ENCODE assay signal across 12 cellular contexts in the genomic region with DNA sequence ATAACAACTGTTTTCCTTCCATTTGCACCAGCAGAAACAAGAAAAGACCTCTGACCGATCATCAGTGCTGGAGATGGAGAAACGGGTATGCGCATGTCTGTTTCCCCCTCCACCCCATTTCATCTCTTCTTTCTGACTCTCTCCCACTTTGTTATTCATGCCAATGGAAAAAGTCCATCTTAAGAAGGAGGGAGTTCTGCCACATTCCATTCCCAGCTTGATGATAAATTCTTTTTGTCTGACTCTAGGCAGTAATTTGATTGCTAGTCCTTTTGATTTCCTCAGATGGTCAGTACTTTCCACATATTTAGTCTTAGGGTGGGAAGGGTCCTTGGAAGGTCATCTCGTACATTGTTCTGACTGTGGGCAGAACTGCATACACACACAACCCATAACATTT.
DNase-seq lines count a peak whose midpoint lies in the region; ATAC-seq and TF ChIP-seq lines count a peak whose summit lies in the region.
"Had no signal": no experiment of that assay in that cellular context is flagged by ENCODE, and none has a peak within 500 bp of the region (broad histone marks: within the 10 kb centered on the region; RNA-seq: fewer than 3 reads in every experiment).

No MANE protein-coding gene starts in this region.

- no peak for TF ChIP-seq CTCF in stomach (IDR thresholded peaks at IDR 0.05)

- ATAC-seq in GM18519 (IDR thresholded peaks at IDR 0.05; ENCODE audit: low FRiP score, unreplicated experiment) (no peak), HG02884 (IDR thresholded peaks at IDR 0.05; ENCODE audit: unreplicated experiment) (no peak)
- ATAC-seq: naive thymus-derived CD8-positive, alpha-beta T cell had no signal

- H3K36me3 ChIP-seq in HUES48 (ENCODE audit: control insufficient read depth, insufficient read depth, low read length): peaks cover 2% of the 10 kb centered on the region
- H3K36me3 ChIP-seq in stomach: peaks cover 18 to 94% (median 78%) of the 10 kb centered on the region in 4 donors

- peak overlapping the region; percentile 28; the same call in 1 of the 2 replicates for H3K9ac ChIP-seq in HUES48 (ENCODE audit: low read depth, low read length)

- DNase-seq in astrocyte of the hippocampus (ENCODE audit: low read depth, low spot score) (peak; percentile 77), iris pigment epithelial cell (ENCODE audit: low read depth) (peak; percentile 69), stomach (no peak), hepatic stellate cell (ENCODE audit: low spot score) (no peak)
- DNase-seq in activated CD4-positive, alpha-beta T cell treated with anti-CD3 and anti-CD28 coated beads for 48 hours: no peak
- DNase-seq: COR-L47; naive thymus-derived CD8-positive, alpha-beta T cell; stimulated activated CD4-positive, alpha-beta T cell treated with anti-CD3 and anti-CD28 coated beads, Interleukin-4, amount 100 ng/mL, for 1 hour; T-helper 9 cell had no signal

- intact Hi-C loops in stomach (cut with DNase I; ENCODE audit: low total_unique reads): no loop called here

- H3K4me1 ChIP-seq in HUES48 (ENCODE audit: control insufficient read depth, insufficient read depth, low read length) (peaks cover 43% of the 10 kb centered on the region), stomach (peaks cover 5 to 89% (median 45%) of the 10 kb centered on the region in 4 donors)

- H3K4me3 ChIP-seq in HUES48 (ENCODE audit: low read depth, low read length) (peak overlapping the region; percentile 48), stomach (no peak overlapping the region)

- WGBS in stomach, 5 donors: 67 to 87% (median 74%) methylated on average over 4 of the region's 4 CpGs

- no peak for TF ChIP-seq POLR2A in stomach (IDR thresholded peaks at IDR 0.05)

- no peaks in the 10 kb centered on the region for H3K27me3 ChIP-seq in HUES48 (ENCODE audit: control insufficient read depth, insufficient read depth, low read length)
- H3K27me3 ChIP-seq in stomach: no peaks in the 10 kb centered on the region

- H3K9me3 ChIP-seq in HUES48 (ENCODE audit: control insufficient read depth, insufficient read depth, low read length) (no peaks in the 10 kb centered on the region), stomach (no peaks in the 10 kb centered on the region)

- TF ChIP-seq EP300 in stomach (IDR thresholded peaks at IDR 0.05): no peak

- H3K27ac ChIP-seq in HUES48 (ENCODE audit: low read depth, low read length) (peak overlapping the region; percentile 94), stomach (peak overlapping the region in 4 of 5 donors; percentile 38 to 74 (median 56))

Comparison
In these comparisons a context has a peak if more than half of its experiments do, and no peak if none do; other contexts are left out.
1. DNase-seq: peak in astrocyte of the hippocampus (single experiment) and iris pigment epithelial cell (single experiment); none in stomach (single experiment), activated CD4-positive, alpha-beta T cell treated with anti-CD3 and anti-CD28 coated beads for 48 hours (single experiment) and hepatic stellate cell (single experiment).